5 cellular contexts compared by ENCODE assay signal in genomic region chr7:6807959-6808358, GRCh38. TPM values are rescaled to one million over a fixed set of nuclear protein-coding genes. Genes with fewer than 3 reads are reported as not detected.
"Had no signal": no experiment of that assay in that cellular context is flagged by ENCODE, and none has a peak within 500 bp of the region (broad histone marks: within the 10 kb centered on the region; RNA-seq: fewer than 3 reads in every experiment).

No MANE protein-coding gene starts in this region.

RNA-seq across cellular contexts. Expression of gene RSPH10B2, which starts 54.1 kb away (rescaled TPM):
- total RNA-seq: Peyer's patch, Right ventricle myocardium inferior, Right ventricle myocardium superior, RPMI7951, SJSA1 had no signal
